In genomic region chr3:170274641-170275040, GRCh38 we compare ENCODE assay signal across 22 cellular contexts. TPM values are rescaled to one million over a fixed set of nuclear protein-coding genes. Genes with fewer than 3 reads are reported as not detected.
DNase-seq lines count a peak whose midpoint lies in the region; ATAC-seq and TF ChIP-seq lines count a peak whose summit lies in the region.
"Had no signal": no experiment of that assay in that cellular context is flagged by ENCODE, and none has a peak within 500 bp of the region (broad histone marks: within the 10 kb centered on the region; RNA-seq: fewer than 3 reads in every experiment).

No MANE protein-coding gene starts in this region.

- peak overlapping the region; percentile 32 for H3K27ac Mint-ChIP-seq in T-helper 17 cell
- H3K27ac Mint-ChIP-seq in mesothelial cell of epicardium: peak overlapping the region; percentile 51
- H3K27ac Mint-ChIP-seq: B cell had no signal

- in situ Hi-C loops in GM13976 (cut with MboI; ENCODE audit: low sequenced_read_pairs, unreplicated experiment): no loop called here

- H3K4me3 Mint-ChIP-seq in T-helper 17 cell: peak overlapping the region; percentile 31
- no peak overlapping the region for H3K4me3 Mint-ChIP-seq in mesothelial cell of epicardium
- H3K4me3 Mint-ChIP-seq: B cell, CD14-positive monocyte had no signal

- TF ChIP-seq CTCF in GM13976 (IDR thresholded peaks at IDR 0.05; ENCODE audit: borderline replicate concordance, control extremely low read depth, extremely low read depth, insufficient read depth, missing control alignments): no peak
- no peak for TF ChIP-seq CTCF in mesothelial cell of epicardium (IDR thresholded peaks at IDR 0.05; ENCODE audit: unreplicated experiment)

- H3K27me3 Mint-ChIP-seq in T-helper 17 cell (no peaks in the 10 kb centered on the region), mesothelial cell of epicardium (ENCODE audit: low read depth) (no peaks in the 10 kb centered on the region)
- H3K27me3 Mint-ChIP-seq: B cell had no signal

- no peaks in the 10 kb centered on the region for H3K9me3 ChIP-seq in T-helper 17 cell (ENCODE audit: control insufficient read depth, low read length, poor library complexity, severe bottlenecking)
- H3K9me3 ChIP-seq: A549 had no signal

- H3K4me1 Mint-ChIP-seq in T-helper 17 cell: peaks cover 19% of the 10 kb centered on the region
- H3K4me1 Mint-ChIP-seq in mesothelial cell of epicardium: no peaks in the 10 kb centered on the region

- H3K9me3 Mint-ChIP-seq in mesothelial cell of epicardium: no peaks in the 10 kb centered on the region
- H3K9me3 Mint-ChIP-seq: CD14-positive monocyte had no signal

- peak; percentile 74 for ATAC-seq in HG02610 (IDR thresholded peaks at IDR 0.05; ENCODE audit: unreplicated experiment)
- no peak for ATAC-seq in T-helper 17 cell
- ATAC-seq: A549, K562 had no signal

- H3K36me3 Mint-ChIP-seq in T-helper 17 cell (ENCODE audit: low read depth) (peaks cover 3% of the 10 kb centered on the region), mesothelial cell of epicardium (peaks cover 51% of the 10 kb centered on the region)

- DNase-seq in GM13976 (ENCODE audit: low spot score) (peak; percentile 28), T-helper 17 cell (no peak), mesothelial cell of epicardium (ENCODE audit: low spot score in 2 of 2, unreplicated experiment in 2 of 2) (no peak), cerebellar cortex (ENCODE audit: low spot score) (no peak), NCI-H128 (lab: John Stamatoyannopoulos, UW; ENCODE audit: unreplicated experiment) (no peak)
- no peak for DNase-seq in activated effector memory CD4-positive, alpha-beta T cell treated with Interleukin-2 at 50 U/mL for 16 hours
- DNase-seq: DMS53, GDM1, H7, MM.1S, NCI-H1048, NCI-H1436 treated with DMSO at 0.1 percent for 48 hours, NCI-H1930, NCI-H2227 treated with DMSO at 0.1 percent for 48 hours, NCI-H510A, SHP77 treated with DMSO at 0.1 percent for 48 hours, SW 1271 had no signal

RNA-seq across cellular contexts. Expression of gene PRKCI, which starts 52.4 kb away (rescaled TPM):
- total RNA-seq in T-helper 17 cell (10 to 100 TPM; 18.0 to 18.7 TPM), mesothelial cell of epicardium (51.7 to 64.8 TPM (median 64.0 TPM) in 3 replicates)
